Comparison of ENCODE assay signal across 9 cellular contexts in the genomic region with DNA sequence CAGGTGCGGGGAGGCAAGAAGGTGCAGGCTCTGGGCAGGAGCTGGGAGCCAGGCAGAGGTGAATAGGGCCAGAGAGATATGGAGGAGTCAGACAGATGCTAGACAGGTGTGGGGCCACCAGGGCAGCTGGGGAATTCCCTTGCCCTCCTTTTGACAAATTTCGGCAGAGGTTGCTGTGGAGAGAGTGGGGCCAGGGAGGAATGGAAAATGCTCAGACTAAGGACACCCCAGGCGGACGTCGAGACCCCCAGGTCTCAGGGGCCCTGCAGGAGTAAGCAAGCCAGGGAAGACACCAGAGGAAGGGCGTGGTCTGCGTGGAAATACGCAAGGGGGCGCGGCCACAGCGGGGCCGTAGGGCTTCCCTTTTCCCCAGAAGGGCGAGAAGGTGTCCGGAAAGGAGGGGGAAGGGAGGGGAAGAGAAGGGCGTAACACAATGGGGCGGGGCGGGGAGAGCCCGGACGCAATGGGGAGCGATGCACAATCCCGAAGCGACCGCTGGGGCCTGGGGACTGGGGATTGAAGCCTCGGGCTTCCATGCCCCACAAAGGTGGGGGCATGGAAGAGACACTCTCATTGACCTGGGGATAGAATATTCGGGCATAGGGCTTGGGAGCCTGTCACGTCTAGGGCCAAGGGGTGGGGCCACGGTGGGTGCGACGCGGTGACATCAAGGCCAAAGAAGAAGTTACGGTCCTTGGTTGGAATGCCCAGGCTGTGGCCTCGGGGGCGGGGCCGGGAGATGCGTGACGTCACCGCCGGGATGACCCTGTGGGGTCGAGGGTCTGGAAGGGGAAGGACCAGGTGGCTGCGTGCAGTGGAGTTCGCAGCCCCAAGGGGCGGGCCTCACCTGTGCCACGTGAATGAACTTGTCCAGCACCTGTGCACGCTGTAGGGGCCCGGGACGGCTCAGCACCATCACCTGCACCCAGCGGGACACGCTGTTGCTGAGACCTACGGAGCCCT. TPM values are rescaled to one million over a fixed set of nuclear protein-coding genes. Genes with fewer than 3 reads are reported as not detected.
DNase-seq lines count a peak whose midpoint lies in the region; ATAC-seq and TF ChIP-seq lines count a peak whose summit lies in the region.
"Had no signal": no experiment of that assay in that cellular context is flagged by ENCODE, and none has a peak within 500 bp of the region (broad histone marks: within the 10 kb centered on the region; RNA-seq: fewer than 3 reads in every experiment).

No MANE protein-coding gene starts in this region.

- peak; percentile 25 for DNase-seq in DMS53 treated with DMSO at 0.1 percent for 48 hours (lab: John Stamatoyannopoulos, UW; ENCODE audit: unreplicated experiment)
- DNase-seq in NB4 (ENCODE audit: low read depth), result peak; percentile 69
- peak; percentile 80 for DNase-seq in activated CD4-positive, alpha-beta T cell treated with anti-CD3 and anti-CD28 coated beads for 36 hours
- DNase-seq in natural killer cell, result no peak
- no peak for DNase-seq in NCI-H1092 (lab: John Stamatoyannopoulos, UW)

- H3K4me1 Mint-ChIP-seq in activated CD4-positive, alpha-beta T cell treated with anti-CD3 and anti-CD28 coated beads for 36 hours, result peaks cover 26% of the 10 kb centered on the region
- peaks cover 12 to 17% of the 10 kb centered on the region in 2 donors for H3K4me1 Mint-ChIP-seq in natural killer cell

- H3K36me3 Mint-ChIP-seq in activated CD4-positive, alpha-beta T cell treated with anti-CD3 and anti-CD28 coated beads for 36 hours (ENCODE audit: low read depth), result no peaks in the 10 kb centered on the region
- no peaks in the 10 kb centered on the region for H3K36me3 Mint-ChIP-seq in natural killer cell

- H3K27me3 Mint-ChIP-seq in activated CD4-positive, alpha-beta T cell treated with anti-CD3 and anti-CD28 coated beads for 36 hours, result no peaks in the 10 kb centered on the region
- H3K27me3 Mint-ChIP-seq in natural killer cell (ENCODE audit: low read depth in 2 of 2), result peaks cover 0 to 9% of the 10 kb centered on the region in 2 donors

- no peak overlapping the region for H3K27ac ChIP-seq in thymus (ENCODE audit: low read depth)

- H3K4me3 ChIP-seq in NB4 (ENCODE audit: low read depth, low read length) (no peak overlapping the region), endocrine pancreas (ENCODE audit: control insufficient read depth, insufficient read depth, low read length) (no peak overlapping the region), thymus (ENCODE audit: low read length) (peak overlapping the region; percentile 34)

- no peaks in the 10 kb centered on the region for H3K9me3 ChIP-seq in endocrine pancreas (ENCODE audit: control insufficient read depth, low read length)
- H3K9me3 ChIP-seq in thymus (ENCODE audit: control insufficient read depth), result peaks cover 1% of the 10 kb centered on the region

- H3K27ac Mint-ChIP-seq in activated CD4-positive, alpha-beta T cell treated with anti-CD3 and anti-CD28 coated beads for 36 hours, result peak overlapping the region; percentile 23
- H3K27ac Mint-ChIP-seq in natural killer cell, result peak overlapping the region; percentile 22 to 87

- H3K36me3 ChIP-seq in endocrine pancreas (ENCODE audit: control insufficient read depth, insufficient read depth, low read length) (no peaks in the 10 kb centered on the region), thymus (ENCODE audit: control insufficient read depth, insufficient read depth) (no peaks in the 10 kb centered on the region)

- POLR2A ChIA-PET in activated CD4-positive, alpha-beta T cell treated with anti-CD3 and anti-CD28 coated beads for 36 hours (lab: Charles Lee), result interaction anchor here (0.6 kb wide), 1 partner anchor 9 kb away, joined by 3 read pairs; no protein-coding TSS in a partner anchor

- H3K27me3 ChIP-seq in endocrine pancreas (ENCODE audit: control insufficient read depth, insufficient read depth, low read length) (no peaks in the 10 kb centered on the region), thymus (ENCODE audit: control insufficient read depth, insufficient read depth) (peaks cover 4% of the 10 kb centered on the region)

- CTCF ChIA-PET in activated CD4-positive, alpha-beta T cell treated with anti-CD3 and anti-CD28 coated beads for 36 hours (lab: Charles Lee), result interaction anchor here (0.7 to 1.9 kb wide), 2 partner anchors 15 to 1075 kb away, joined by 3 to 7 read pairs; a partner anchor contains a TSS

- TF ChIP-seq CTCF in NB4 (IDR thresholded peaks at IDR 0.05; ENCODE audit: low read depth, low read length) (no peak), natural killer cell (IDR thresholded peaks at IDR 0.05) (no peak)

- H3K4me3 Mint-ChIP-seq in activated CD4-positive, alpha-beta T cell treated with anti-CD3 and anti-CD28 coated beads for 36 hours, result peak overlapping the region; percentile 75
- peak overlapping the region; percentile 85 for H3K4me3 Mint-ChIP-seq in natural killer cell

- H3K4me1 ChIP-seq in endocrine pancreas (ENCODE audit: control insufficient read depth, insufficient read depth, low read length) (no peaks in the 10 kb centered on the region), thymus (ENCODE audit: control insufficient read depth, insufficient read depth, low read length) (no peaks in the 10 kb centered on the region)

- no peaks in the 10 kb centered on the region for H3K9me3 Mint-ChIP-seq in activated CD4-positive, alpha-beta T cell treated with anti-CD3 and anti-CD28 coated beads for 36 hours (ENCODE audit: low read depth)
- no peaks in the 10 kb centered on the region for H3K9me3 Mint-ChIP-seq in natural killer cell

- WGBS in thymus, result 22% methylated on average over 49 of the region's 49 CpGs

- peak; percentile 93 for ATAC-seq in activated CD4-positive, alpha-beta T cell treated with anti-CD3 and anti-CD28 coated beads for 36 hours
- ATAC-seq in natural killer cell (peak; percentile 72 to 88 (median 73)), HG03469 (IDR thresholded peaks at IDR 0.05; ENCODE audit: unreplicated experiment) (no peak)

- peak overlapping the region; percentile 40 for H3K9ac ChIP-seq in endocrine pancreas (ENCODE audit: control insufficient read depth, insufficient read depth, low read length)

- intact Hi-C loops in activated CD4-positive, alpha-beta T cell treated with anti-CD3 and anti-CD28 coated beads for 36 hours (cut with DNase I, micrococcal nuclease), result loop anchor here in 1 of 2 experiments (5.0 kb wide), 1 partner anchor 199 kb away; a partner anchor contains a TSS
- intact Hi-C loops in natural killer cell (cut with micrococcal nuclease), result no loop called here

- no peak for TF ChIP-seq POLR2A in NB4 (IDR thresholded peaks at IDR 0.05; ENCODE audit: extremely low read depth, insufficient read length)

RNA-seq across cellular contexts. Expression of a gene that starts 8.2 kb away (rescaled TPM):
- 1 to 10 TPM; 5.6 to 5.9 TPM for total RNA-seq in activated CD4-positive, alpha-beta T cell treated with anti-CD3 and anti-CD28 coated beads for 36 hours
- 1 to 10 TPM; 2.3 to 9.3 (median 5.7) TPM for total RNA-seq in natural killer cell
- polyA plus RNA-seq in thymus, result 1.7 TPM
- total RNA-seq: LHCN-M2 had no signal

RNA-seq across cellular contexts. Expression of a gene that starts 14.9 kb away (rescaled TPM):
- 10 to 100 TPM; 19.6 to 24.8 TPM for total RNA-seq in activated CD4-positive, alpha-beta T cell treated with anti-CD3 and anti-CD28 coated beads for 36 hours
- 10 to 100 TPM; 36.9 to 42.1 (median 41.6) TPM for total RNA-seq in natural killer cell
- 22.0 TPM for polyA plus RNA-seq in thymus

RNA-seq across cellular contexts. Expression of a gene that starts 15.7 kb away (rescaled TPM):
- 1 to 10 TPM; 2.0 to 3.1 TPM for total RNA-seq in activated CD4-positive, alpha-beta T cell treated with anti-CD3 and anti-CD28 coated beads for 36 hours
- 1 to 10 TPM in 1 of 3 donors, under 1 TPM in 2; 0.05 to 1.0 (median 0.65) TPM for total RNA-seq in natural killer cell
- 1.8 TPM for polyA plus RNA-seq in thymus

RNA-seq across cellular contexts. Expression of a gene that starts 29.3 kb away (rescaled TPM):
- 1 to 10 TPM; 3.0 to 4.5 TPM for total RNA-seq in activated CD4-positive, alpha-beta T cell treated with anti-CD3 and anti-CD28 coated beads for 36 hours
- 1 to 10 TPM; 1.1 to 4.2 (median 1.3) TPM for total RNA-seq in natural killer cell
- 0.27 TPM for polyA plus RNA-seq in thymus

RNA-seq across cellular contexts. Expression of a gene that starts 30.0 kb away (rescaled TPM):
- total RNA-seq in activated CD4-positive, alpha-beta T cell treated with anti-CD3 and anti-CD28 coated beads for 36 hours, result under 1 TPM; 0.30 to 0.51 TPM
- not detected for total RNA-seq in natural killer cell
- polyA plus RNA-seq in thymus, result 0.07 TPM

Comparison
In these comparisons a context has a peak if more than half of its experiments do, and no peak if none do; other contexts are left out.
1. DNase-seq: peak in DMS53 treated with DMSO at 0.1 percent for 48 hours (single experiment), NB4 (single experiment) and activated CD4-positive, alpha-beta T cell treated with anti-CD3 and anti-CD28 coated beads for 36 hours (single experiment); none in natural killer cell (single experiment) and NCI-H1092 (single experiment).